8 cellular contexts compared by ENCODE assay signal in the genomic region with DNA sequence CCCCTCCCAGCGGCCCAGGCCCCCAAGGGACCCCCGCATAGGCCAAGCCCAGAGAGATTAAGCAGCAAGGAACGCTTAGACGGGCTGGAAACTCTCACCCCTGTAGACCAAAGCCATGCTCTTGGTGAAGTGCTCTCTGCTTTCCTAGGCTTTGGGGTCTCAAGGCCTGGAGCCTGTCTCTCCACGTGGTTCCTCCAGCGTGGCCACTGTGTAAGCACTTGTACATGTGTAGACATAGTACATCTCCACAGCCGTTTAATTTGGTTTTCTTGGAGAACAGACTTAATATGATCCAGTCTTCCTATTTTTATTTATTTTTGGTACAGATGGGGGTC. TPM values are rescaled to one million over a fixed set of nuclear protein-coding genes. Genes with fewer than 3 reads are reported as not detected.
A peak's percentile ranks its signal among the peaks of the same experiment; 100 is the strongest.
DNase-seq lines count a peak whose midpoint lies in the region; ATAC-seq and TF ChIP-seq lines count a peak whose summit lies in the region.

No MANE protein-coding gene starts in this region.

- peaks cover 37 to 62% (median 58%) of the 10 kb centered on the region in 7 donors for H3K4me1 Mint-ChIP-seq in naive thymus-derived CD4-positive, alpha-beta T cell

- CTCF ChIA-PET in mammary epithelial cell (lab: Charles Lee; ENCODE audit: low non-redundant PET): no interaction called here
- CTCF ChIA-PET in naive thymus-derived CD4-positive, alpha-beta T cell (lab: Charles Lee): interaction anchor here (0.9 kb wide), 1 partner anchor 484 kb away, joined by 3 read pairs; no protein-coding TSS in a partner anchor

- peak overlapping the region; percentile 70 for H3K4me2 ChIP-seq in Karpas-422 (ENCODE audit: low read depth, low read length, poor library complexity, severe bottlenecking)
- peak overlapping the region; percentile 97 for H3K4me2 ChIP-seq in mammary epithelial cell (ENCODE audit: insufficient read depth, low read depth, low read length)

- POLR2A ChIA-PET in naive thymus-derived CD4-positive, alpha-beta T cell (lab: Charles Lee): interaction anchor here (0.6 to 1.6 kb wide), 4 partner anchors 13 to 279 kb away, joined by 4 to 6 read pairs (median 5); a partner anchor contains a TSS

- in situ Hi-C loops in mammary epithelial cell (cut with MboI; ENCODE audit: low sequenced_read_pairs in 2 of 2): no loop called here

- no peaks in the 10 kb centered on the region for H3K9me3 ChIP-seq in Karpas-422 (ENCODE audit: low read length)
- H3K9me3 ChIP-seq in mammary epithelial cell (replicated peaks; ENCODE audit: insufficient read depth, low read length): no peaks in the 10 kb centered on the region
- H3K9me3 ChIP-seq in naive thymus-derived CD4-positive, alpha-beta T cell (ENCODE audit: control insufficient read depth in 2 of 3, low read length in 3 of 3): no peaks in the 10 kb centered on the region

- dilution Hi-C loops in mammary epithelial cell (cut with HindIII; ENCODE audit: low sequenced_read_pairs): no loop called here

- H3K27ac ChIP-seq in Karpas-422 (ENCODE audit: low read length) (peak overlapping the region; percentile 62; the same call in 1 of the 2 replicates), mammary epithelial cell (ENCODE audit: insufficient read depth, low read depth, low read length) (peak overlapping the region; percentile 39)
- peak overlapping the region; percentile 68 for H3K27ac ChIP-seq in naive thymus-derived CD4-positive, alpha-beta T cell (ENCODE audit: low read depth, low read length)

- no peak overlapping the region for H2AFZ ChIP-seq in Karpas-422 (ENCODE audit: low read length)
- H2AFZ ChIP-seq in mammary epithelial cell (ENCODE audit: low read depth, low read length): peak overlapping the region; percentile 75

- no TSS peak for BruUV-seq in mammary epithelial cell (replicated peaks; lab: Mats Ljungman, UMichigan)

- DNase-seq in GM12865 (ENCODE audit: low read depth): peak; percentile 37
- no peak for DNase-seq in Karpas-422
- no peak for DNase-seq in mammary epithelial cell
- DNase-seq in naive thymus-derived CD4-positive, alpha-beta T cell: no peak
- DNase-seq in activated effector memory CD4-positive, alpha-beta T cell treated with anti-CD3 and anti-CD28 coated beads, Interleukin-2, amount 50 U/mL, for 16 hours: no peak
- DNase-seq in germinal center (ENCODE audit: low spot score): no peak
- DNase-seq in dermis blood vessel endothelial cell: no peak

- intact Hi-C loops in mammary epithelial cell (cut with micrococcal nuclease): loop anchor here (5.0 kb wide), 1 partner anchor 215 kb away; no protein-coding TSS in a partner anchor
- intact Hi-C loops in naive thymus-derived CD4-positive, alpha-beta T cell (cut with micrococcal nuclease): loop anchor here (1.0 to 5.0 kb wide), 6 partner anchors 16 to 485 kb away; no protein-coding TSS in a partner anchor

- H3K9me2 ChIP-seq in Karpas-422 (replicated peaks; ENCODE audit: insufficient read depth, low read length): no peaks in the 10 kb centered on the region

- H3K4me3 Mint-ChIP-seq in naive thymus-derived CD4-positive, alpha-beta T cell: peak overlapping the region; percentile 83 to 97 (median 92)

- H3K4me3 ChIP-seq in GM12865 (ENCODE audit: low read depth, low read length) (peak overlapping the region; percentile 97), Karpas-422 (ENCODE audit: low read length) (peak overlapping the region; percentile 70), mammary epithelial cell (replicated peaks in 1 of 3; ENCODE audit: insufficient read depth in 1 of 3, low read depth in 2 of 3, low read length in 3 of 3) (peak overlapping the region; percentile 65 to 85 (median 70))
- H3K4me3 ChIP-seq in naive thymus-derived CD4-positive, alpha-beta T cell (ENCODE audit: low read length): peak overlapping the region; percentile 50

- peak overlapping the region; percentile 83 to 94 (median 86) for H3K27ac Mint-ChIP-seq in naive thymus-derived CD4-positive, alpha-beta T cell

- H3K9ac ChIP-seq in Karpas-422 (ENCODE audit: low read length) (peak overlapping the region; percentile 94), mammary epithelial cell (ENCODE audit: insufficient read depth, low read length) (peak overlapping the region; percentile 74)

- H3K27me3 ChIP-seq in Karpas-422 (ENCODE audit: low read length): no peaks in the 10 kb centered on the region
- H3K27me3 ChIP-seq in mammary epithelial cell (ENCODE audit: insufficient read depth, low read length): no peaks in the 10 kb centered on the region
- H3K27me3 ChIP-seq in naive thymus-derived CD4-positive, alpha-beta T cell (ENCODE audit: control insufficient read depth in 2 of 2, insufficient read depth in 2 of 2, low read length in 2 of 2): no peaks in the 10 kb centered on the region

- peak; percentile 1 for ATAC-seq in naive thymus-derived CD4-positive, alpha-beta T cell
- no peak for ATAC-seq in HG03025 (IDR thresholded peaks at IDR 0.05; ENCODE audit: low FRiP score, unreplicated experiment)

- H3K4me1 ChIP-seq in Karpas-422 (ENCODE audit: low read length): peaks cover 32% of the 10 kb centered on the region
- peaks cover 15% of the 10 kb centered on the region for H3K4me1 ChIP-seq in mammary epithelial cell (ENCODE audit: insufficient read depth, low read length)
- H3K4me1 ChIP-seq in naive thymus-derived CD4-positive, alpha-beta T cell (ENCODE audit: control insufficient read depth in 2 of 2, insufficient read depth in 2 of 2, low read length in 2 of 2): peaks cover 20 to 24% of the 10 kb centered on the region in 2 donors

- H3K79me2 ChIP-seq in Karpas-422 (ENCODE audit: low read length): peaks cover 53% of the 10 kb centered on the region
- H3K79me2 ChIP-seq in mammary epithelial cell (ENCODE audit: insufficient read depth, low read length): peaks cover 57% of the 10 kb centered on the region

- H3K36me3 Mint-ChIP-seq in naive thymus-derived CD4-positive, alpha-beta T cell: peaks cover 10 to 41% (median 14%) of the 10 kb centered on the region in 5 donors

- peaks cover 0 to 4% (median 0%) of the 10 kb centered on the region in 11 donors for H3K9me3 Mint-ChIP-seq in naive thymus-derived CD4-positive, alpha-beta T cell

- H4K20me1 ChIP-seq in Karpas-422 (ENCODE audit: insufficient read depth, low read depth, low read length) (no peaks in the 10 kb centered on the region), mammary epithelial cell (ENCODE audit: insufficient read depth, low read length) (no peaks in the 10 kb centered on the region)

- H3K36me3 ChIP-seq in Karpas-422 (ENCODE audit: insufficient read depth, low read length) (peaks cover 13% of the 10 kb centered on the region), mammary epithelial cell (ENCODE audit: insufficient read depth, low read length) (no peaks in the 10 kb centered on the region)
- peaks cover 0 to 11% (median 0%) of the 10 kb centered on the region in 3 experiments for H3K36me3 ChIP-seq in naive thymus-derived CD4-positive, alpha-beta T cell (ENCODE audit: control insufficient read depth in 2 of 3, insufficient read depth in 3 of 3, low read length in 3 of 3)

- WGBS in mammary epithelial cell (ENCODE audit: low coverage, missing lambda C conversion rate): 3% methylated on average over 5 of the region's 7 CpGs

- TF ChIP-seq CTCF in GM12865 (IDR thresholded peaks at IDR 0.05; ENCODE audit: insufficient read depth, low read depth, low read length, missing control alignments): no peak
- no peak for TF ChIP-seq CTCF in mammary epithelial cell (conservative IDR thresholded peaks at IDR 0.05 in 1 of 2, IDR thresholded peaks at IDR 0.05 in 1 of 2; ENCODE audit: extremely low read depth in 1 of 2, insufficient read depth in 1 of 2, low read depth in 1 of 2, low read length in 2 of 2)

- no peaks in the 10 kb centered on the region for H3K27me3 Mint-ChIP-seq in naive thymus-derived CD4-positive, alpha-beta T cell

RNA-seq across cellular contexts. Expression of a gene that starts 1.1 kb away (rescaled TPM):
- total RNA-seq in Karpas-422 (2014; rRNA removed; shearing (Covaris generic); ENCODE audit: low replicate concordance): 17.0 and 19.6 TPM in 2 replicates
- total RNA-seq in mammary epithelial cell (10 to 100 TPM; 16.8 to 21.2 TPM), dermis blood vessel endothelial cell (9.2 and 12.1 TPM in 2 replicates)
- 9.5 TPM for polyA plus RNA-seq in mammary epithelial cell
- 18.1 TPM for polyA minus RNA-seq in mammary epithelial cell
- 10 to 100 TPM in 2 of 5 experiments, 1 to 10 TPM in 3; 8.4 to 17.0 (median 9.0) TPM for total RNA-seq in naive thymus-derived CD4-positive, alpha-beta T cell
- 1 to 10 TPM; 2.4 to 2.9 TPM for polyA plus RNA-seq in naive thymus-derived CD4-positive, alpha-beta T cell

RNA-seq across cellular contexts. Expression of a gene that starts 17.0 kb away (rescaled TPM):
- total RNA-seq in Karpas-422 (2014; rRNA removed; shearing (Covaris generic); ENCODE audit: low replicate concordance): 0.87 TPM in 1 of 2 replicates, not detected in the other
- under 1 TPM; 0.14 to 0.83 TPM for total RNA-seq in mammary epithelial cell
- polyA plus RNA-seq in mammary epithelial cell: 0.05 TPM
- not detected for polyA minus RNA-seq in mammary epithelial cell
- under 1 TPM; 0.13 to 0.30 (median 0.24) TPM for total RNA-seq in naive thymus-derived CD4-positive, alpha-beta T cell
- polyA plus RNA-seq in naive thymus-derived CD4-positive, alpha-beta T cell: not detected
- total RNA-seq in dermis blood vessel endothelial cell: 0.34 and 0.65 TPM in 2 replicates

RNA-seq across cellular contexts. Expression of a gene that starts 17.7 kb away (rescaled TPM):
- 35.0 and 48.1 TPM in 2 replicates for total RNA-seq in Karpas-422 (2014; rRNA removed; shearing (Covaris generic); ENCODE audit: low replicate concordance)
- total RNA-seq in mammary epithelial cell (10 to 100 TPM; 26.7 to 34.1 TPM), dermis blood vessel endothelial cell (46.8 and 48.2 TPM in 2 replicates)
- polyA plus RNA-seq in mammary epithelial cell: 26.1 TPM
- 51.5 TPM for polyA minus RNA-seq in mammary epithelial cell
- total RNA-seq in naive thymus-derived CD4-positive, alpha-beta T cell: 10 to 100 TPM; 23.6 to 44.9 (median 41.2) TPM
- 10 to 100 TPM; 12.3 to 20.4 TPM for polyA plus RNA-seq in naive thymus-derived CD4-positive, alpha-beta T cell

RNA-seq across cellular contexts. Expression of a gene that starts 26.9 kb away (rescaled TPM):
- total RNA-seq in Karpas-422 (2014; rRNA removed; shearing (Covaris generic); ENCODE audit: low replicate concordance): not detected in 2 replicates
- total RNA-seq in mammary epithelial cell (10 to 100 TPM in 1 of 2 donors, not detected in 1; 12.5 TPM), dermis blood vessel endothelial cell (0.14 and 0.17 TPM in 2 replicates)
- 0.03 TPM for polyA plus RNA-seq in mammary epithelial cell
- not detected for polyA minus RNA-seq in mammary epithelial cell
- total RNA-seq in naive thymus-derived CD4-positive, alpha-beta T cell: 1 to 10 TPM in 2 of 5 experiments, under 1 TPM in 3; 0.17 to 3.6 (median 0.92) TPM
- under 1 TPM in 1 of 2 donors, not detected in 1; 0.43 TPM for polyA plus RNA-seq in naive thymus-derived CD4-positive, alpha-beta T cell
